ENCODE assay signal across 1 cellular context in the genomic region with DNA sequence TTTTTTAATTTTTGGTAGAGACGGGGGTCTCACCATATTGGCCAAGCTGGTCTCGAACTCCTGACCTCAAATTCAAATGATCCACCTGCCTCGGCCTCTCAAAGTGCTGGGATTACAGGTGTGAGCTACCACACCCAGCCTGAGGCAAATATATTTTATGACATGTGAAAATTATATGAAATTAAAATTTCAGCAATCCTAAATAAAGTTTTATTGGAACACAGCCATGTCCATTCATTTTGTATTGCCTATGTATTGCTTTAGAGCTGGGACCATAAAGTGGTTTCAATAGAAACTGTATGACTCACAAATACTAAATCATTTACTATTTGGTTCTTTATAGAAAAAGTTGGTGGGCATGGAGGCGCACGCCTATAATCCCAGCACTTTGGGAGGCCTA.
TF ChIP-seq lines count a peak whose summit lies in the region.

No MANE protein-coding gene starts in this region.

TF ChIP-seq in K562, 482 proteins besides CTCF, POLR2A, EP300 and RAD21:
- TF ChIP-seq ZBTB40 (IDR thresholded peaks at IDR 0.05) (peak; percentile 84), ZBTB40 (CRISPR knock-in tag; IDR thresholded peaks at IDR 0.05) (no peak), ZNF232 (CRISPR knock-in tag; IDR thresholded peaks at IDR 0.05) (no peak)
